Comparison of ENCODE assay signal across 8 cellular contexts in genomic region chr1:15835205-15835740, GRCh38. TPM values are rescaled to one million over a fixed set of nuclear protein-coding genes. Genes with fewer than 3 reads are reported as not detected.
DNase-seq lines count a peak whose midpoint lies in the region; ATAC-seq and TF ChIP-seq lines count a peak whose summit lies in the region.

No MANE protein-coding gene starts in this region.

- peak; percentile 3 for ATAC-seq in HG02970 (IDR thresholded peaks at IDR 0.05; ENCODE audit: low FRiP score, unreplicated experiment)
- peak; percentile 6 for ATAC-seq in T-helper 17 cell
- ATAC-seq in GM21367 (IDR thresholded peaks at IDR 0.05; ENCODE audit: unreplicated experiment): no peak

- no peaks in the 10 kb centered on the region for H3K9me3 Mint-ChIP-seq in activated CD4-positive, alpha-beta T cell treated with anti-CD3 and anti-CD28 coated beads, Interleukin-2, amount 10 ng/mL, durations not matched to agents 24 days and 14 days
- no peaks in the 10 kb centered on the region for H3K9me3 Mint-ChIP-seq in neural crest cell

- peak overlapping the region; percentile 99 for H3K27ac Mint-ChIP-seq in activated CD4-positive, alpha-beta T cell treated with anti-CD3 and anti-CD28 coated beads, Interleukin-2, amount 10 ng/mL, durations not matched to agents 24 days and 14 days
- H3K27ac Mint-ChIP-seq in T-helper 17 cell (peak overlapping the region; percentile 97), neural crest cell (ENCODE audit: unreplicated experiment) (peak overlapping the region; percentile 99)

- DNase-seq in activated CD4-positive, alpha-beta T cell treated with anti-CD3 and anti-CD28 coated beads, Interleukin-2, amount 10 ng/mL, durations not matched to agents 24 days and 14 days: no peak
- no peak for DNase-seq in activated CD4-positive, alpha-beta T cell treated with anti-CD3 and anti-CD28 coated beads for 1 hour
- DNase-seq in T-helper 17 cell (no peak), epithelial cell of esophagus (ENCODE audit: low read depth) (peak; percentile 30), neural crest cell (ENCODE audit: low read depth, low spot score) (no peak), COLO829 (ENCODE audit: low spot score) (no peak)

- peaks cover 2% of the 10 kb centered on the region for H3K27me3 Mint-ChIP-seq in activated CD4-positive, alpha-beta T cell treated with anti-CD3 and anti-CD28 coated beads, Interleukin-2, amount 10 ng/mL, durations not matched to agents 24 days and 14 days
- no peaks in the 10 kb centered on the region for H3K27me3 Mint-ChIP-seq in T-helper 17 cell
- H3K27me3 Mint-ChIP-seq in neural crest cell (ENCODE audit: low read depth): peaks cover 6% of the 10 kb centered on the region

- peak overlapping the region; percentile 95 for H3K4me3 Mint-ChIP-seq in activated CD4-positive, alpha-beta T cell treated with anti-CD3 and anti-CD28 coated beads, Interleukin-2, amount 10 ng/mL, durations not matched to agents 24 days and 14 days
- H3K4me3 Mint-ChIP-seq in T-helper 17 cell (peak overlapping the region; percentile 96), neural crest cell (peak overlapping the region; percentile 96)

- peaks cover 8% of the 10 kb centered on the region for H3K36me3 Mint-ChIP-seq in activated CD4-positive, alpha-beta T cell treated with anti-CD3 and anti-CD28 coated beads, Interleukin-2, amount 10 ng/mL, durations not matched to agents 24 days and 14 days (ENCODE audit: low read depth)
- H3K36me3 Mint-ChIP-seq in T-helper 17 cell (ENCODE audit: low read depth) (no peaks in the 10 kb centered on the region), neural crest cell (ENCODE audit: low read depth) (peaks cover 2% of the 10 kb centered on the region)

- H3K4me3 ChIP-seq in epithelial cell of esophagus (ENCODE audit: low read length): peak overlapping the region; percentile 87

- TF ChIP-seq CTCF in epithelial cell of esophagus (IDR thresholded peaks at IDR 0.05; ENCODE audit: insufficient read depth, low read depth, low read length, missing control alignments) (no peak), neural crest cell (conservative IDR thresholded peaks at IDR 0.05) (no peak)

- no peaks in the 10 kb centered on the region for H3K9me3 ChIP-seq in T-helper 17 cell (ENCODE audit: control insufficient read depth, low read length, poor library complexity, severe bottlenecking)

- peaks cover 31% of the 10 kb centered on the region for H3K4me1 Mint-ChIP-seq in activated CD4-positive, alpha-beta T cell treated with anti-CD3 and anti-CD28 coated beads, Interleukin-2, amount 10 ng/mL, durations not matched to agents 24 days and 14 days
- peaks cover 4% of the 10 kb centered on the region for H3K4me1 Mint-ChIP-seq in T-helper 17 cell
- peaks cover 44% of the 10 kb centered on the region for H3K4me1 Mint-ChIP-seq in neural crest cell

- intact Hi-C loops in activated CD4-positive, alpha-beta T cell treated with anti-CD3 and anti-CD28 coated beads, Interleukin-2, amount 10 ng/mL, durations not matched to agents 24 days and 14 days (cut with micrococcal nuclease): loop anchor here (1.0 to 2.0 kb wide), 3 partner anchors 12 to 310 kb away; partner anchors contain the start of genes CASP9 and SPEN

RNA-seq across cellular contexts. Expression of gene SPEN, which starts 12.2 kb away (rescaled TPM):
- total RNA-seq in activated CD4-positive, alpha-beta T cell treated with anti-CD3 and anti-CD28 coated beads, Interleukin-2, amount 10 ng/mL, durations not matched to agents 24 days and 14 days: 89.1 and 94.1 TPM in 2 replicates
- 10 to 100 TPM; 73.8 to 79.1 TPM for total RNA-seq in T-helper 17 cell
- 66.5 and 69.4 TPM in 2 replicates for total RNA-seq in neural crest cell

RNA-seq across cellular contexts. Expression of gene UQCRHL, which starts 27.8 kb away (rescaled TPM):
- 1.5 TPM in 2 replicates for total RNA-seq in activated CD4-positive, alpha-beta T cell treated with anti-CD3 and anti-CD28 coated beads, Interleukin-2, amount 10 ng/mL, durations not matched to agents 24 days and 14 days
- total RNA-seq in T-helper 17 cell: under 1 TPM; 0.65 to 0.81 TPM
- total RNA-seq in neural crest cell: 2.7 and 3.3 TPM in 2 replicates
